Comparison of ENCODE assay signal across 1 cellular context in the genomic region with DNA sequence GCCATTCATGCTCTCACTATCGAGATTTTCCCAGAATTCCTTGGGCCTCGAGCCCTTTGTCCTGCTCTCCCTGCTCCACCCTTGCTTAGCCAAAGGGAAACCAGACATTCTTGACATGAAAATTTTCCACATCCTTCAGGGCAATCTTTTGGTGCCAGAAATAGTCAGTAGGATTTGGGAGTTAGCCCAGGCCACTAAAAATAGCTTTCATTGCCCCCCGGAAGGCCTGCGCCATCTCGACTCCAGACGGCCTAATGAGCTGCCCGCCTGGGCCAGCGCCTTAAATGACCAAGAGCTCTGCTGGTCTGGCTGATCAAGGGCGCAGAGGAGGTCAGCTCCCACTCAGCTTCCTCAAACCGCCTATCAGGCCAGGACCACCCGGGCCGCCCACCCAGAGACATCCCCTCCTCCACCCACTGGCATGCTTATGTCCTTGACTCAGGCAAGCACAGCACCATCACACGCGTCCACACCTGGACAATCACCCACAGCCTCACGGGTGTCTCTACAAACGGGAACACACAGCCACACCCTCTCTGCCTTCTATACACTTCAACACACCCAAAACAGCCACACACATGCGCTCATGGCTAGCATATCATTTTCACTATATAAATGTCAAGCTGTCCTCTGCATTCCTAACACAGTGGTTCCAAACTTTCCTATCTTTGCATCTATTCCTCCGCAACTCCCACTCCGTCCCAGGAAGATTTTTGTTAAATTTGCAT.
TF ChIP-seq lines count a peak whose summit lies in the region.

No MANE protein-coding gene starts in this region.

TF ChIP-seq in SK-N-SH treated with all-trans-retinoic acid at 6 μM for 48 hours, 23 proteins besides CTCF, POLR2A, EP300 and RAD21 (continued from another document):
- TF ChIP-seq BACH2 (CRISPR knock-in tag; IDR thresholded peaks at IDR 0.05; ENCODE audit: borderline replicate concordance) (no peak), ESRRG (CRISPR knock-in tag; IDR thresholded peaks at IDR 0.05) (no peak)
- TF ChIP-seq, protein P1, sequence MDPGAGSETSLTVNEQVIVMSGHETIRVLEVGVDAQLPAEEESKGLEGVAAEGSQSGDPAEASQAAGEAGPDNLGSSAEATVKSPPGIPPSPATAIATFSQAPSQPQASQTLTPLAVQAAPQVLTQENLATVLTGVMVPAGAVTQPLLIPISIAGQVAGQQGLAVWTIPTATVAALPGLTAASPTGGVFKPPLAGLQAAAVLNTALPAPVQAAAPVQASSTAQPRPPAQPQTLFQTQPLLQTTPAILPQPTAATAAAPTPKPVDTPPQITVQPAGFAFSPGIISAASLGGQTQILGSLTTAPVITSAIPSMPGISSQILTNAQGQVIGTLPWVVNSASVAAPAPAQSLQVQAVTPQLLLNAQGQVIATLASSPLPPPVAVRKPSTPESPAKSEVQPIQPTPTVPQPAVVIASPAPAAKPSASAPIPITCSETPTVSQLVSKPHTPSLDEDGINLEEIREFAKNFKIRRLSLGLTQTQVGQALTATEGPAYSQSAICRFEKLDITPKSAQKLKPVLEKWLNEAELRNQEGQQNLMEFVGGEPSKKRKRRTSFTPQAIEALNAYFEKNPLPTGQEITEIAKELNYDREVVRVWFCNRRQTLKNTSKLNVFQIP (CRISPR knock-in tag; IDR thresholded peaks at IDR 0.05; ENCODE audit: borderline replicate concordance, low read depth), result no peak
TF ChIP-seq in SK-N-SH treated with all-trans-retinoic acid at 6 μM for 48 hours: peak in this region for 0.
